ENCODE assay signal across 1 cellular context in the genomic region with DNA sequence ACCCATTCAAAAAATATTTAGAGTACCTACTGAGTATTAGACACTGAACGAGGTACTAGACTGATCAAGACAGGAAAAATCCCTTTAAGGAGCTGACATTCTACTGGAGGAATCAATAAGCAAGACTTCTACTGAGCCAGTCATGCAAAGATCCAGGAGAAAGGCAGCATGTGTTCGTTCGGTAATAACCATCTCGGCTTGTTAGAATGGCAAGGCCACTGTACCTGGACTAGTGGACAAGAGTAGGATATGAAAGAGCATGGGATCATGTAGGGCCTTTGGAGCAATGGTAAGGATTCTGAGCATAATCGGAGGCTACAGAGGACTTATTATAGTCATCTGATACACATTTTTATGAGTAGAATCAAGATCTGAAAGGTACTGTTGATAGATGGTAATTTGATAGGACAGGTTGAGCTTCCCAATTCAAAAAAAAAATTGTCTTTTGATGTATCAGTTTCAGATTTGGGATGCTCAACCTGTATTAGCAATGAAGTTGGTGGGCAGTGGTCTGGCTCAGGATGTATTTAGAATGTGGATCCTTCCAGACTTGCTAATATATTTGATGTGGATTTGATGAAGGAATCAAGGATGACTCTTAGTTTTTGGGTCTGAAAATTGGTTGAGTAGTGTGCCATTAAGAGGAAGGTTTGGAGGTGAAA.
TF ChIP-seq lines count a peak whose summit lies in the region.

No MANE protein-coding gene starts in this region.

TF ChIP-seq in IMR-90, 13 proteins besides CTCF, POLR2A, EP300 and RAD21:
- no peak for TF ChIP-seq MXI1 (IDR thresholded peaks at IDR 0.05; ENCODE audit: borderline replicate concordance, low read depth, low read length)
- no peak for TF ChIP-seq RFX5 (IDR thresholded peaks at IDR 0.05; ENCODE audit: low read depth, low read length)
- TF ChIP-seq CEBPB (IDR thresholded peaks at IDR 0.05; ENCODE audit: low read depth, low read length), result no peak
- no peak for TF ChIP-seq SMC3 (IDR thresholded peaks at IDR 0.05; ENCODE audit: low read depth, low read length)
- TF ChIP-seq CHD1 (IDR thresholded peaks at IDR 0.05; ENCODE audit: low read depth, low read length), result no peak
- no peak for TF ChIP-seq NFE2L2 (IDR thresholded peaks at IDR 0.05; ENCODE audit: low read depth, low read length)
- TF ChIP-seq BHLHE40 (IDR thresholded peaks at IDR 0.05; ENCODE audit: low read depth, low read length), result no peak
- TF ChIP-seq, protein P1, sequence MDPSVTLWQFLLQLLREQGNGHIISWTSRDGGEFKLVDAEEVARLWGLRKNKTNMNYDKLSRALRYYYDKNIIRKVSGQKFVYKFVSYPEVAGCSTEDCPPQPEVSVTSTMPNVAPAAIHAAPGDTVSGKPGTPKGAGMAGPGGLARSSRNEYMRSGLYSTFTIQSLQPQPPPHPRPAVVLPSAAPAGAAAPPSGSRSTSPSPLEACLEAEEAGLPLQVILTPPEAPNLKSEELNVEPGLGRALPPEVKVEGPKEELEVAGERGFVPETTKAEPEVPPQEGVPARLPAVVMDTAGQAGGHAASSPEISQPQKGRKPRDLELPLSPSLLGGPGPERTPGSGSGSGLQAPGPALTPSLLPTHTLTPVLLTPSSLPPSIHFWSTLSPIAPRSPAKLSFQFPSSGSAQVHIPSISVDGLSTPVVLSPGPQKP (IDR thresholded peaks at IDR 0.05; ENCODE audit: borderline replicate concordance, low read depth, low read length), result no peak
- TF ChIP-seq USF2 (IDR thresholded peaks at IDR 0.05; ENCODE audit: low read depth, low read length), result no peak
